In the genomic region with DNA sequence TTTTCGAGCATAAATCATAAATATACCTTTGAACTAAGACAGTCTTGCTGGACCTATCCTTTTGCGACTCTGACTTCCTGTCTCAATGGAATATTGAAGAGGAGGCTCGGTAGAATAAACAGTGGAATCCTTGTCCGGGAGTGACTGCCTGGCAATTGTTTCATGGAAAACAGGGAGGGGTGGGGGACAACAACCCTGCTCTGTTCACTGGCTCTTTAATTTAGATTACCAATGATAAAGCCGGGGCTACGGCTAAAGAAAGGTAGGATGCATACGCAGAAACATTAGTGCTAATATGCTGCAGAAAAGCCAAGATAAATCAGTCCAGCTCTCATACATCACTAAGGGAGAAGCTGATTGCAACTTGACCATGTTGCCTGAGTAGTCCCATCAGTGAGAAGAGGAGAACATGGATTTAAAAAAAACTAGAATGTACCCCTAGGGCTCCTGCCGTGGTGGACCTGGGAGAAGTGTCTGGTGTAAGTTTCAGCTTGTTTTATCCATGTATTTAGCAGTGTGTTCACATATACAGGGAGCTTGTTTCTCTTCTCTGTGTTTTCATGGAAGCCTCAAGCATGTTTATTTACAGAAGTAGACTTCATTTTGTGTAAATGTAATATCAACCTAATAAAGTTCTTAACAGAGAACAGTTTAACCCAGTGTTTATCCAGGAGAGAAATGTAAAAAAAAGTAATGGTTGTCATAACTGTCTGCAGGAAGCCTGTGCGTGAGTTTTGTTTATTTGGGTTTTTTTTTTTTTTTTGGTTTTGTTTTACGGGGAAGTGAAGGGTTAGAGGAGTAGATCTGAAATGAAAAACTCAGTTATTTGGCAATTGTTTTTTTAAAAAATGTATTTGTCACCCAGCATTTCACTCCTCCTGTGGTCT, we compare ENCODE assay signal across 14 cellular contexts.
DNase-seq lines count a peak whose midpoint lies in the region; ATAC-seq, FAIRE-seq and TF ChIP-seq lines count a peak whose summit lies in the region.
"Had no signal": no experiment of that assay in that cellular context is flagged by ENCODE, and none has a peak within 500 bp of the region (broad histone marks: within the 10 kb centered on the region; RNA-seq: fewer than 3 reads in every experiment).

No MANE protein-coding gene starts in this region.

- peaks cover 27% of the 10 kb centered on the region for H3K27me3 Mint-ChIP-seq in T-helper 2 cell treated with Interferon-gamma antibody and Interleukin-4, amounts not matched to agents 5 μg/mL and 100 μg/mL, for 36 hours (ENCODE audit: low read depth)

- no peaks in the 10 kb centered on the region for H3K79me2 ChIP-seq in keratinocyte (ENCODE audit: control insufficient read depth, insufficient read depth, low read length)

- peak overlapping the region; percentile 67 for H3K4me2 ChIP-seq in keratinocyte (ENCODE audit: control insufficient read depth, extremely low read depth, insufficient read depth, low read depth, low read length)

- peak; percentile 89 for FAIRE-seq in keratinocyte (lab: Jason Lieb, UNC)

- peak overlapping the region; percentile 7 for H3K9ac ChIP-seq in keratinocyte (ENCODE audit: control insufficient read depth, extremely low read depth, insufficient read depth, low read length)

- TF ChIP-seq CTCF in adrenal gland (IDR thresholded peaks at IDR 0.05) (no peak), keratinocyte (optimal IDR thresholded peaks at IDR 0.05 in 1 of 3, IDR thresholded peaks at IDR 0.05 in 1 of 3, conservative IDR thresholded peaks at IDR 0.05 in 1 of 3; ENCODE audit: extremely low read depth in 1 of 3, insufficient read depth in 2 of 3, low read length in 3 of 3) (no peak)

- H2AFZ ChIP-seq in keratinocyte (ENCODE audit: control insufficient read depth, low read length), result peak overlapping the region; percentile 75

- H4K20me1 ChIP-seq in keratinocyte (ENCODE audit: control insufficient read depth, extremely low read depth, insufficient read depth, low read length), result no peaks in the 10 kb centered on the region

- DNase-seq in Ammon's horn (ENCODE audit: low spot score) (peak; percentile 31), NCI-H2029 treated with DMSO at 0.1 percent for 48 hours (lab: John Stamatoyannopoulos, UW) (peak; percentile 34), adrenal gland (peak in 4 of 7 donors; percentile 38 to 64 (median 61)), keratinocyte (ENCODE audit: low read depth, low spot score) (no peak), NCI-H345 treated with DMSO at 0.1 percent for 48 hours (lab: John Stamatoyannopoulos, UW; ENCODE audit: unreplicated experiment) (no peak), SIG-M5 treated with dmso at 0.1 percent for 504 hours (lab: John Stamatoyannopoulos, UW; ENCODE audit: unreplicated experiment) (no peak)
- DNase-seq in T-helper 2 cell treated with Interferon-gamma antibody and Interleukin-4, amounts not matched to agents 5 μg/mL and 100 μg/mL, for 36 hours (ENCODE audit: low spot score), result no peak
- DNase-seq: activated CD4-positive, CD25-positive, alpha-beta regulatory T cell treated with anti-CD3 and anti-CD28 coated beads, Interleukin-2, amount 50 U/mL, for 72 hours; H9; immature natural killer cell; occipital lobe; stimulated activated CD4-positive, alpha-beta T cell treated with anti-CD3 and anti-CD28 coated beads, Interleukin-4, amount 100 ng/mL, for 24 hours had no signal

- H3K27ac Mint-ChIP-seq in T-helper 2 cell treated with Interferon-gamma antibody and Interleukin-4, amounts not matched to agents 5 μg/mL and 100 μg/mL, for 36 hours, result no peak overlapping the region
- H3K27ac Mint-ChIP-seq: H9, immature natural killer cell had no signal

- H3K9me3 ChIP-seq in adrenal gland (replicated peaks in 1 of 3) (no peaks in the 10 kb centered on the region), keratinocyte (ENCODE audit: control insufficient read depth, low read depth, low read length) (no peaks in the 10 kb centered on the region)
- H3K9me3 ChIP-seq: thoracic aorta had no signal

- no peaks in the 10 kb centered on the region for H3K36me3 Mint-ChIP-seq in T-helper 2 cell treated with Interferon-gamma antibody and Interleukin-4, amounts not matched to agents 5 μg/mL and 100 μg/mL, for 36 hours (ENCODE audit: low read depth)
- H3K36me3 Mint-ChIP-seq: immature natural killer cell had no signal

- H3K4me3 Mint-ChIP-seq in T-helper 2 cell treated with Interferon-gamma antibody and Interleukin-4, amounts not matched to agents 5 μg/mL and 100 μg/mL, for 36 hours, result no peak overlapping the region
- H3K4me3 Mint-ChIP-seq: H9, immature natural killer cell had no signal

- H3K4me1 Mint-ChIP-seq in T-helper 2 cell treated with Interferon-gamma antibody and Interleukin-4, amounts not matched to agents 5 μg/mL and 100 μg/mL, for 36 hours (ENCODE audit: low read depth), result no peaks in the 10 kb centered on the region
- H3K4me1 Mint-ChIP-seq: H9, immature natural killer cell had no signal

- H3K27ac ChIP-seq in adrenal gland (peak overlapping the region; percentile 22 to 81 (median 60)), keratinocyte (ENCODE audit: control insufficient read depth, insufficient read depth, low read length) (peak overlapping the region; percentile 94)
- H3K27ac ChIP-seq: thoracic aorta had no signal

- peak in 1 of 2 donors; percentile 43 for TF ChIP-seq POLR2A in adrenal gland (IDR thresholded peaks at IDR 0.05)

- intact Hi-C loops in adrenal gland (cut with DNase I), result loop anchor here in 1 of 2 donors (10.0 kb wide), 1 partner anchor 45 kb away; no protein-coding TSS in a partner anchor

- H3K4me1 ChIP-seq in adrenal gland (replicated peaks in 1 of 2), result peaks cover 40 to 72% of the 10 kb centered on the region in 2 donors
- peaks cover 36% of the 10 kb centered on the region for H3K4me1 ChIP-seq in keratinocyte (ENCODE audit: control insufficient read depth, extremely low read depth, insufficient read depth, low read length)

- H3K36me3 ChIP-seq in adrenal gland (replicated peaks in 1 of 2) (no peaks in the 10 kb centered on the region), keratinocyte (ENCODE audit: control insufficient read depth in 2 of 2, extremely low read depth in 1 of 2, insufficient read depth in 2 of 2, low read length in 2 of 2) (no peaks in the 10 kb centered on the region)
- H3K36me3 ChIP-seq: thoracic aorta had no signal

- dilution Hi-C loops in keratinocyte (cut with MboI; ENCODE audit: extremely low pct_ligation_motif_present, low sequenced_read_pairs), result no loop called here

- peak overlapping the region in 1 of 4 donors; percentile 27 for H3K4me3 ChIP-seq in adrenal gland
- H3K4me3 ChIP-seq in keratinocyte (ENCODE audit: control insufficient read depth in 2 of 3, extremely low read depth in 1 of 3, insufficient read depth in 2 of 3, low read depth in 1 of 3, low read length in 3 of 3), result peak overlapping the region in 2 of 3 experiments; percentile 4 to 45
- H3K4me3 ChIP-seq: thoracic aorta had no signal

- H3K9me3 Mint-ChIP-seq in T-helper 2 cell treated with Interferon-gamma antibody and Interleukin-4, amounts not matched to agents 5 μg/mL and 100 μg/mL, for 36 hours, result no peaks in the 10 kb centered on the region
- H3K9me3 Mint-ChIP-seq: H9 had no signal

- WGBS in adrenal gland, 4 donors, result 20 to 32% (median 29%) methylated on average over 10 of the region's 10 CpGs

- ATAC-seq in GM21390 (IDR thresholded peaks at IDR 0.05; ENCODE audit: unreplicated experiment), result no peak

- no peaks in the 10 kb centered on the region for H3K9me1 ChIP-seq in keratinocyte (ENCODE audit: control insufficient read depth, extremely low read depth, insufficient read depth, low read length)

- no peaks in the 10 kb centered on the region for H3K27me3 ChIP-seq in adrenal gland
- H3K27me3 ChIP-seq in keratinocyte (ENCODE audit: control insufficient read depth, extremely low read depth, insufficient read depth, low read length), result no peaks in the 10 kb centered on the region

Comparison
In these comparisons a context has a peak if more than half of its experiments do, and no peak if none do; other contexts are left out.
1. DNase-seq: peak in Ammon's horn (single experiment), NCI-H2029 treated with DMSO at 0.1 percent for 48 hours (single experiment) and adrenal gland (4 of 7); none in keratinocyte (single experiment), T-helper 2 cell treated with Interferon-gamma antibody and Interleukin-4, amounts not matched to agents 5 μg/mL and 100 μg/mL, for 36 hours (single experiment), NCI-H345 treated with DMSO at 0.1 percent for 48 hours (single experiment) and SIG-M5 treated with dmso at 0.1 percent for 504 hours (single experiment).